19 cellular contexts compared by ENCODE assay signal in genomic region chr15:83685864-83686263, GRCh38. TPM values are rescaled to one million over a fixed set of nuclear protein-coding genes. Genes with fewer than 3 reads are reported as not detected.
A peak's percentile ranks its signal among the peaks of the same experiment; 100 is the strongest.
DNase-seq lines count a peak whose midpoint lies in the region; ATAC-seq and TF ChIP-seq lines count a peak whose summit lies in the region.
"Had no signal": no experiment of that assay in that cellular context is flagged by ENCODE, and none has a peak within 500 bp of the region (broad histone marks: within the 10 kb centered on the region; RNA-seq: fewer than 3 reads in every experiment).

No MANE protein-coding gene starts in this region.

- H3K27ac Mint-ChIP-seq in GM23338 = no peak overlapping the region
- H3K27ac Mint-ChIP-seq in mesothelial cell of epicardium = peak overlapping the region; percentile 67
- peak overlapping the region in 1 of 8 donors; percentile 68 for H3K27ac Mint-ChIP-seq in CD8-positive, alpha-beta memory T cell
- H3K27ac Mint-ChIP-seq: CD4-positive, CD25-positive, alpha-beta regulatory T cell had no signal

- DNase-seq in GM23338 (ENCODE audit: low spot score) = peak; percentile 5
- no peak for DNase-seq in esophagus muscularis mucosa (ENCODE audit: extremely low spot score)
- DNase-seq in mesothelial cell of epicardium (ENCODE audit: low spot score in 2 of 2, unreplicated experiment in 2 of 2) = no peak
- DNase-seq in CD8-positive, alpha-beta memory T cell = no peak
- no peak for DNase-seq in hippocampal formation (lab: John Stamatoyannopoulos, UW)
- DNase-seq: ACHN; Calu3; CD4-positive, CD25-positive, alpha-beta regulatory T cell; GM23248; NCI-H146; NCI-H226; NCI-H69; PC-3 had no signal

- intact Hi-C loops in esophagus muscularis mucosa (cut with DNase I) = no loop called here

- no peaks in the 10 kb centered on the region for H3K79me2 ChIP-seq in GM23338 (replicated peaks; ENCODE audit: insufficient read depth)

- TF ChIP-seq POLR2A in esophagus muscularis mucosa (IDR thresholded peaks at IDR 0.05; ENCODE audit: low read depth) = no peak

- H3K9me3 ChIP-seq in esophagus muscularis mucosa = no peaks in the 10 kb centered on the region
- H3K9me3 ChIP-seq in skeletal muscle satellite cell (replicated peaks; ENCODE audit: low read length) = no peaks in the 10 kb centered on the region
- H3K9me3 ChIP-seq in CD8-positive, alpha-beta memory T cell (ENCODE audit: low read length) = no peaks in the 10 kb centered on the region

- H3K9me3 Mint-ChIP-seq in GM23338 (no peaks in the 10 kb centered on the region), mesothelial cell of epicardium (peaks cover 3% of the 10 kb centered on the region)
- H3K9me3 Mint-ChIP-seq in CD8-positive, alpha-beta memory T cell = peaks cover 0 to 5% (median 2%) of the 10 kb centered on the region in 5 donors

- no peak overlapping the region for H3K9ac ChIP-seq in skeletal muscle satellite cell (ENCODE audit: low read depth, low read length)
- H3K9ac ChIP-seq: GM23248 had no signal

- TF ChIP-seq CTCF in GM23338 (conservative IDR thresholded peaks at IDR 0.05; ENCODE audit: low read depth in 2 of 2) (no peak), esophagus muscularis mucosa (IDR thresholded peaks at IDR 0.05) (no peak), mesothelial cell of epicardium (IDR thresholded peaks at IDR 0.05; ENCODE audit: unreplicated experiment) (no peak)

- H3K4me1 Mint-ChIP-seq in GM23338 (no peaks in the 10 kb centered on the region), mesothelial cell of epicardium (peaks cover 15% of the 10 kb centered on the region)
- no peaks in the 10 kb centered on the region for H3K4me1 Mint-ChIP-seq in CD8-positive, alpha-beta memory T cell
- H3K4me1 Mint-ChIP-seq: CD4-positive, CD25-positive, alpha-beta regulatory T cell had no signal

- H3K9me2 ChIP-seq in GM23338 (ENCODE audit: insufficient read depth) = peaks cover 3% of the 10 kb centered on the region; the same call in 1 of the 2 replicates

- POLR2A ChIA-PET in CD8-positive, alpha-beta memory T cell (lab: Charles Lee) = no interaction called here

- no peak for TF ChIP-seq EP300 in esophagus muscularis mucosa (IDR thresholded peaks at IDR 0.05)

- CTCF ChIA-PET in CD8-positive, alpha-beta memory T cell (lab: Charles Lee) = no interaction called here

- H3K4me1 ChIP-seq in GM23338 (ENCODE audit: insufficient read depth) = no peaks in the 10 kb centered on the region
- H3K4me1 ChIP-seq in esophagus muscularis mucosa = peaks cover 0 to 28% (median 24%) of the 10 kb centered on the region in 4 donors
- H3K4me1 ChIP-seq in skeletal muscle satellite cell (ENCODE audit: control insufficient read depth, insufficient read depth, low read length) = no peaks in the 10 kb centered on the region
- no peaks in the 10 kb centered on the region for H3K4me1 ChIP-seq in CD8-positive, alpha-beta memory T cell (ENCODE audit: insufficient read depth, low read length)

- peak overlapping the region; percentile 60; the same call in 1 of the 2 replicates for H2AFZ ChIP-seq in GM23338
- H2AFZ ChIP-seq: GM23248 had no signal

- WGBS in esophagus muscularis mucosa = 32% methylated on average over 7 of the region's 7 CpGs

- peaks cover 2% of the 10 kb centered on the region for H3K27me3 Mint-ChIP-seq in GM23338 (ENCODE audit: insufficient read depth, low read depth, poor library complexity)
- no peaks in the 10 kb centered on the region for H3K27me3 Mint-ChIP-seq in mesothelial cell of epicardium (ENCODE audit: low read depth)
- H3K27me3 Mint-ChIP-seq in CD8-positive, alpha-beta memory T cell = peaks cover 5 to 7% of the 10 kb centered on the region in 2 donors
- H3K27me3 Mint-ChIP-seq: CD4-positive, CD25-positive, alpha-beta regulatory T cell had no signal

- no peak overlapping the region for H3K4me3 Mint-ChIP-seq in GM23338
- no peak overlapping the region for H3K4me3 Mint-ChIP-seq in mesothelial cell of epicardium
- H3K4me3 Mint-ChIP-seq in CD8-positive, alpha-beta memory T cell = peak overlapping the region in 1 of 7 donors; percentile 13
- H3K4me3 Mint-ChIP-seq: CD4-positive, CD25-positive, alpha-beta regulatory T cell had no signal

- H3K27me3 ChIP-seq in GM23338 (ENCODE audit: insufficient read depth) (no peaks in the 10 kb centered on the region), esophagus muscularis mucosa (no peaks in the 10 kb centered on the region), skeletal muscle satellite cell (ENCODE audit: control insufficient read depth, insufficient read depth, low read length) (no peaks in the 10 kb centered on the region)
- no peaks in the 10 kb centered on the region for H3K27me3 ChIP-seq in CD8-positive, alpha-beta memory T cell (ENCODE audit: insufficient read depth, low read length, poor library complexity, severe bottlenecking)

- no peaks in the 10 kb centered on the region for H3K36me3 ChIP-seq in GM23338 (ENCODE audit: insufficient read depth)
- H3K36me3 ChIP-seq in esophagus muscularis mucosa = no peaks in the 10 kb centered on the region
- H3K36me3 ChIP-seq in skeletal muscle satellite cell (ENCODE audit: insufficient read depth, low read length) = no peaks in the 10 kb centered on the region
- no peaks in the 10 kb centered on the region for H3K36me3 ChIP-seq in CD8-positive, alpha-beta memory T cell (ENCODE audit: insufficient read depth, low read length)

- no peaks in the 10 kb centered on the region for H4K20me1 ChIP-seq in GM23338 (replicated peaks; ENCODE audit: insufficient read depth)

- ATAC-seq in GM23338 (no peak), HG03025 (IDR thresholded peaks at IDR 0.05; ENCODE audit: low FRiP score, unreplicated experiment) (no peak), GM21529 (IDR thresholded peaks at IDR 0.05; ENCODE audit: unreplicated experiment) (no peak)
- ATAC-seq: GM12878, K562, PC-3 had no signal

- no peaks in the 10 kb centered on the region for H3F3A ChIP-seq in GM23338 (replicated peaks; ENCODE audit: low read depth)

- no peaks in the 10 kb centered on the region for H3K36me3 Mint-ChIP-seq in GM23338 (ENCODE audit: low read depth)
- no peaks in the 10 kb centered on the region for H3K36me3 Mint-ChIP-seq in mesothelial cell of epicardium
- no peaks in the 10 kb centered on the region for H3K36me3 Mint-ChIP-seq in CD8-positive, alpha-beta memory T cell
- H3K36me3 Mint-ChIP-seq: CD4-positive, CD25-positive, alpha-beta regulatory T cell had no signal

- H3K27ac ChIP-seq in GM23338 (ENCODE audit: low read depth) = no peak overlapping the region
- peak overlapping the region; percentile 54 to 64 (median 59) for H3K27ac ChIP-seq in esophagus muscularis mucosa (replicated peaks in 1 of 4)
- no peak overlapping the region for H3K27ac ChIP-seq in CD8-positive, alpha-beta memory T cell (ENCODE audit: low read depth, low read length)
- H3K27ac ChIP-seq: GM23248, HL-60 had no signal

- H3K4me3 ChIP-seq in GM23338 (no peak overlapping the region), esophagus muscularis mucosa (peak overlapping the region; percentile 33 to 43 (median 41)), skeletal muscle satellite cell (ENCODE audit: low read length) (no peak overlapping the region)
- no peak overlapping the region for H3K4me3 ChIP-seq in CD8-positive, alpha-beta memory T cell (ENCODE audit: low read length)
- H3K4me3 ChIP-seq: GM12878, GM23248, K562 had no signal

- H3K4me2 ChIP-seq in GM23338 = no peak overlapping the region
- peak overlapping the region; percentile 54 for H3K4me2 ChIP-seq in skeletal muscle satellite cell (ENCODE audit: low read length)

RNA-seq across cellular contexts. Expression of gene ADAMTSL3, which starts 31.9 kb away (rescaled TPM):
- 0.35 and 0.87 TPM in 2 replicates for total RNA-seq in GM23338 (2014; rRNA removed; shearing (Covaris generic))
- 0.61 and 0.92 TPM in 2 replicates for polyA plus RNA-seq in GM23338 (2016; fragmentation: Nextera tagmentation; extraction: Ambion mirVana)
- total RNA-seq in esophagus muscularis mucosa (10 to 100 TPM; 16.6 to 30.0 (median 21.8) TPM), mesothelial cell of epicardium (13.2 to 14.3 TPM (median 13.9 TPM) in 3 replicates)
- total RNA-seq in skeletal muscle satellite cell (2012; rRNA removed) = under 0.01 and 0.44 TPM in 2 replicates
- not detected for total RNA-seq in CD8-positive, alpha-beta memory T cell
- not detected for polyA plus RNA-seq in CD8-positive, alpha-beta memory T cell
- total RNA-seq: CD4-positive, CD25-positive, alpha-beta regulatory T cell; GM23248 had no signal
- polyA plus RNA-seq: CD4-positive, CD25-positive, alpha-beta regulatory T cell; GM23248 had no signal

Comparison
In these comparisons a context has a peak if more than half of its experiments do, and no peak if none do; other contexts are left out.
1. H3K27ac ChIP-seq: peak in esophagus muscularis mucosa (4 of 4); none in GM23338 (single experiment) and CD8-positive, alpha-beta memory T cell (single experiment).
2. H3K4me3 ChIP-seq: peak in esophagus muscularis mucosa (4 of 4); none in GM23338 (single experiment), skeletal muscle satellite cell (single experiment) and CD8-positive, alpha-beta memory T cell (single experiment).